In the genomic region with DNA sequence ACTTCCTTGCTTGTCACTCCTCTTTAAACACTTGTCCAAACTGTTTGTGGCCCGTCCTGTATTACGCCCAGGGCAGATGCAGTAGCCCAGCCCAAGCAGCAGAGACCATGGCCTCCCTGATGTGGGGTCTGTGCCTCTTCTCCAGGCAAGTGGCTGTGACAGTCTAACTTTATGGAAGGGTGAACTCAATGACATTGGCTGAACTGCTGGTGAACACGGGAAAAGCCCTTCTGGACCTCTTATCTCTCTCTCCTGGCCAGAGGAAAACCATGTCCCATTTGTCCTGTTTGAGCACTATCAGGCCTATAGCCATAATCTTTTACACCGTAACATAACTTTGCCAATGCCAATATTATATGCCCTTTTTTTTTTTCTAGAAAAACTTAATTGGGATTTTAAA, we compare ENCODE assay signal across 1 cellular context.
TF ChIP-seq lines count a peak whose summit lies in the region.

No MANE protein-coding gene starts in this region.

TF ChIP-seq in WTC11, 78 proteins besides CTCF, POLR2A, EP300 and RAD21:
- TF ChIP-seq, protein P1, sequence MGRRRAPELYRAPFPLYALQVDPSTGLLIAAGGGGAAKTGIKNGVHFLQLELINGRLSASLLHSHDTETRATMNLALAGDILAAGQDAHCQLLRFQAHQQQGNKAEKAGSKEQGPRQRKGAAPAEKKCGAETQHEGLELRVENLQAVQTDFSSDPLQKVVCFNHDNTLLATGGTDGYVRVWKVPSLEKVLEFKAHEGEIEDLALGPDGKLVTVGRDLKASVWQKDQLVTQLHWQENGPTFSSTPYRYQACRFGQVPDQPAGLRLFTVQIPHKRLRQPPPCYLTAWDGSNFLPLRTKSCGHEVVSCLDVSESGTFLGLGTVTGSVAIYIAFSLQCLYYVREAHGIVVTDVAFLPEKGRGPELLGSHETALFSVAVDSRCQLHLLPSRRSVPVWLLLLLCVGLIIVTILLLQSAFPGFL (CRISPR knock-in tag; IDR thresholded peaks at IDR 0.05; ENCODE audit: borderline replicate concordance): no peak
- TF ChIP-seq CREM (CRISPR knock-in tag; IDR thresholded peaks at IDR 0.05) (no peak), ZMAT4 (CRISPR knock-in tag; IDR thresholded peaks at IDR 0.05) (no peak), PRDM15 (CRISPR knock-in tag; IDR thresholded peaks at IDR 0.05) (no peak), ZNF281 (CRISPR knock-in tag; IDR thresholded peaks at IDR 0.05) (no peak), NFYB (CRISPR knock-in tag; conservative IDR thresholded peaks at IDR 0.05; ENCODE audit: low read depth) (no peak), RELA (CRISPR knock-in tag; IDR thresholded peaks at IDR 0.05; ENCODE audit: borderline replicate concordance) (no peak), ZBTB43 (CRISPR knock-in tag; IDR thresholded peaks at IDR 0.05) (no peak), ZNF396 (CRISPR knock-in tag; IDR thresholded peaks at IDR 0.05; ENCODE audit: borderline replicate concordance) (no peak), NFE2L1 (CRISPR knock-in tag; IDR thresholded peaks at IDR 0.05) (no peak), STAT6 (CRISPR knock-in tag; conservative IDR thresholded peaks at IDR 0.05; ENCODE audit: low read depth) (no peak), ZNF219 (CRISPR knock-in tag; IDR thresholded peaks at IDR 0.05; ENCODE audit: borderline replicate concordance) (no peak), NR2C2 (CRISPR knock-in tag; IDR thresholded peaks at IDR 0.05) (no peak), ZNF263 (CRISPR knock-in tag; IDR thresholded peaks at IDR 0.05; ENCODE audit: low read depth) (no peak), ATF2 (CRISPR knock-in tag; IDR thresholded peaks at IDR 0.05; ENCODE audit: borderline replicate concordance, low read depth) (no peak), CREB1 (CRISPR knock-in tag; IDR thresholded peaks at IDR 0.05) (no peak)
- TF ChIP-seq, protein P2, sequence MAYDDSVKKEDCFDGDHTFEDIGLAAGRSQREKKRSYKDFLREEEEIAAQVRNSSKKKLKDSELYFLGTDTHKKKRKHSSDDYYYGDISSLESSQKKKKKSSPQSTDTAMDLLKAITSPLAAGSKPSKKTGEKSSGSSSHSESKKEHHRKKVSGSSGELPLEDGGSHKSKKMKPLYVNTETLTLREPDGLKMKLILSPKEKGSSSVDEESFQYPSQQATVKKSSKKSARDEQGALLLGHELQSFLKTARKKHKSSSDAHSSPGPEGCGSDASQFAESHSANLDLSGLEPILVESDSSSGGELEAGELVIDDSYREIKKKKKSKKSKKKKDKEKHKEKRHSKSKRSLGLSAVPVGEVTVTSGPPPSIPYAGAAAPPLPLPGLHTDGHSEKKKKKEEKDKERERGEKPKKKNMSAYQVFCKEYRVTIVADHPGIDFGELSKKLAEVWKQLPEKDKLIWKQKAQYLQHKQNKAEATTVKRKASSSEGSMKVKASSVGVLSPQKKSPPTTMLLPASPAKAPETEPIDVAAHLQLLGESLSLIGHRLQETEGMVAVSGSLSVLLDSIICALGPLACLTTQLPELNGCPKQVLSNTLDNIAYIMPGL (CRISPR knock-in tag; IDR thresholded peaks at IDR 0.05): no peak
TF ChIP-seq in WTC11: peak in this region for 0.
